ENCODE assay signal across 8 cellular contexts in the genomic region with DNA sequence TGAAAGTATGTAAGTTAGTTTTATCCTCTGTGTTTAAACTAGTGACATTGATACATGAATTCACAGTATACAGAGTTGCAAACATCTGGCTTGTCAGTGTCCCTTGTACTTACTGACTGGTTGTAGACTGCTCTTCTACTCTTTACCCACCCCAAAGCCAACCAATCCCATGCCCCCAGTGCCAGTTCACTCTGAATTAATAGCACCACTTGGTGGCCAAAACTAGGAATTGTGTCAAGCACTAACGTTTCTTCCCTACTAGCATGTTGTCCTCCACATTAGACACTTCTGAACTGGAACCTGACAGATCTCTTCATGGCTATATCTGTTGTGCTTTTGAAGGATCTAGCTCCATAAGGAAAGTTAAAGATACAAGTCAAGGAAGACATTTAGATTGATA. TPM values are rescaled to one million over a fixed set of nuclear protein-coding genes. Genes with fewer than 3 reads are reported as not detected.
DNase-seq lines count a peak whose midpoint lies in the region; ATAC-seq and TF ChIP-seq lines count a peak whose summit lies in the region.

No MANE protein-coding gene starts in this region.

- H3K27ac ChIP-seq in gastroesophageal sphincter: no peak overlapping the region

- 0% methylated on average over 1 of the region's 1 CpG for WGBS in lower leg skin, 2 donors
- WGBS in gastroesophageal sphincter (ENCODE audit: low coverage in 1 of 2), 2 donors: 0% methylated on average over 1 of the region's 1 CpG

- TF ChIP-seq CTCF in BJ (IDR thresholded peaks at IDR 0.05; ENCODE audit: insufficient read depth, low read depth, low read length) (peak; percentile 27), epithelial cell of proximal tubule (conservative IDR thresholded peaks at IDR 0.05; ENCODE audit: low read depth, low read length) (peak; percentile 58), lower leg skin (IDR thresholded peaks at IDR 0.05) (no peak), gastroesophageal sphincter (IDR thresholded peaks at IDR 0.05) (peak in 1 of 4 experiments; percentile 11)

- intact Hi-C loops in lower leg skin (cut with DNase I; ENCODE audit: low total_unique reads): no loop called here

- H3K36me3 ChIP-seq in BJ (ENCODE audit: control insufficient read depth, insufficient read depth, low read length): peaks cover 1% of the 10 kb centered on the region
- H3K36me3 ChIP-seq in gastroesophageal sphincter: peaks cover 0 to 74% of the 10 kb centered on the region in 2 donors

- no peaks in the 10 kb centered on the region for H3K27me3 ChIP-seq in BJ (ENCODE audit: control insufficient read depth, insufficient read depth, low read length)
- no peaks in the 10 kb centered on the region for H3K27me3 ChIP-seq in gastroesophageal sphincter

- TF ChIP-seq POLR2A in lower leg skin (IDR thresholded peaks at IDR 0.05) (no peak), gastroesophageal sphincter (IDR thresholded peaks at IDR 0.05) (no peak)

- no peaks in the 10 kb centered on the region for H3K4me1 ChIP-seq in gastroesophageal sphincter

- CTCF ChIA-PET in BJ (lab: Yijun Ruan, JAX): interaction anchor here (0.7 to 1.5 kb wide), 2 partner anchors 11 to 121 kb away, joined by 3 to 4 read pairs; no protein-coding TSS in a partner anchor

- no peak for DNase-seq in BJ (ENCODE audit: low read depth)
- peak; percentile 48 for DNase-seq in NCI-H748 (lab: John Stamatoyannopoulos, UW; ENCODE audit: unreplicated experiment)
- no peak for DNase-seq in epithelial cell of proximal tubule (ENCODE audit: low read depth)
- DNase-seq in lower leg skin (ENCODE audit: low spot score in 2 of 2): no peak

- TF ChIP-seq EP300 in gastroesophageal sphincter (IDR thresholded peaks at IDR 0.05): no peak

- no peak overlapping the region for H3K4me3 ChIP-seq in BJ (ENCODE audit: low read depth, low read length)
- no peak overlapping the region for H3K4me3 ChIP-seq in epithelial cell of proximal tubule (ENCODE audit: low read depth, low read length)
- H3K4me3 ChIP-seq in lower leg skin (ENCODE audit: low read depth, poor library complexity, severe bottlenecking): no peak overlapping the region
- H3K4me3 ChIP-seq in gastroesophageal sphincter: no peak overlapping the region

- POLR2A ChIA-PET in BJ (lab: Charles Lee): no interaction called here

- peak; percentile 67 for ATAC-seq in GM18907 (IDR thresholded peaks at IDR 0.05; ENCODE audit: unreplicated experiment)
- ATAC-seq in GM21367 (IDR thresholded peaks at IDR 0.05; ENCODE audit: unreplicated experiment): no peak
- ATAC-seq in gastroesophageal sphincter: no peak
- no peak for ATAC-seq in GM21723 (IDR thresholded peaks at IDR 0.05; ENCODE audit: unreplicated experiment)

- H3K9me3 ChIP-seq in gastroesophageal sphincter: no peaks in the 10 kb centered on the region

RNA-seq across cellular contexts. Expression of a gene that starts 27.2 kb away (rescaled TPM):
- not detected in 2 replicates for polyA plus RNA-seq in BJ (2011; rRNA removed)
- polyA minus RNA-seq in BJ (2011; rRNA and poly(A)+ RNA removed): 0.26 TPM in 1 of 2 replicates, not detected in the other
- total RNA-seq in epithelial cell of proximal tubule (not detected in 2 replicates), lower leg skin (1 to 10 TPM; 5.3 to 9.2 (median 8.0) TPM), gastroesophageal sphincter (under 1 TPM in 1 of 4 donors, not detected in 3; 0.62 TPM)

Comparison
In these comparisons a context has a peak if more than half of its experiments do, and no peak if none do; other contexts are left out.
1. CTCF ChIP-seq: peak in BJ (single experiment) and epithelial cell of proximal tubule (single experiment); none in lower leg skin (0 of 3).